In genomic region chr5:59661306-59661705, GRCh38 we compare ENCODE assay signal across 16 cellular contexts.
DNase-seq lines count a peak whose midpoint lies in the region; ATAC-seq and TF ChIP-seq lines count a peak whose summit lies in the region.
"Had no signal": no experiment of that assay in that cellular context is flagged by ENCODE, and none has a peak within 500 bp of the region (broad histone marks: within the 10 kb centered on the region; RNA-seq: fewer than 3 reads in every experiment).

No MANE protein-coding gene starts in this region.

- no peak overlapping the region for H3K27ac Mint-ChIP-seq in T-helper 17 cell
- H3K27ac Mint-ChIP-seq: activated CD4-positive, alpha-beta memory T cell treated with anti-CD3 and anti-CD28 coated beads, Interleukin-2, amount 10 ng/mL, durations not matched to agents 7 days and 5 days; activated T-helper 2 cell treated with anti-CD3 and anti-CD28 coated beads, Interferon-gamma antibody, Interleukin-2, Interleukin-4, amounts not matched to agents 10 μg/mL and 5 μg/mL and 100 μg/mL, durations not matched to agents 14 hours and 24 hours and 36 hours had no signal

- H2AFZ ChIP-seq in MM.1S (ENCODE audit: low read length): peak overlapping the region; percentile 19
- H2AFZ ChIP-seq in parathyroid adenoma: peak overlapping the region; percentile 58

- TF ChIP-seq CTCF in MM.1S (IDR thresholded peaks at IDR 0.05; ENCODE audit: low read length) (no peak), epithelial cell of esophagus (IDR thresholded peaks at IDR 0.05; ENCODE audit: insufficient read depth, low read depth, low read length, missing control alignments) (no peak), parathyroid adenoma (IDR thresholded peaks at IDR 0.05) (no peak), sigmoid colon (IDR thresholded peaks at IDR 0.05) (no peak)

- H3K36me3 ChIP-seq in MM.1S (replicated peaks; ENCODE audit: insufficient read depth, low read length): no peaks in the 10 kb centered on the region
- H3K36me3 ChIP-seq in parathyroid adenoma (ENCODE audit: control insufficient read depth, insufficient read depth, low read length): no peaks in the 10 kb centered on the region
- H3K36me3 ChIP-seq in sigmoid colon: no peaks in the 10 kb centered on the region
- H3K36me3 ChIP-seq: BLaER1, suprapubic skin had no signal

- H3K27me3 Mint-ChIP-seq in T-helper 17 cell: no peaks in the 10 kb centered on the region
- H3K27me3 Mint-ChIP-seq: activated CD4-positive, alpha-beta memory T cell treated with anti-CD3 and anti-CD28 coated beads, Interleukin-2, amount 10 ng/mL, durations not matched to agents 7 days and 5 days had no signal

- peaks cover 36% of the 10 kb centered on the region for H3K4me1 ChIP-seq in MM.1S (ENCODE audit: low read length)
- H3K4me1 ChIP-seq in parathyroid adenoma: no peaks in the 10 kb centered on the region
- peaks cover 0 to 63% (median 45%) of the 10 kb centered on the region in 4 donors for H3K4me1 ChIP-seq in sigmoid colon

- TF ChIP-seq POLR2A in sigmoid colon (IDR thresholded peaks at IDR 0.05): no peak

- no peak for TF ChIP-seq EP300 in sigmoid colon (IDR thresholded peaks at IDR 0.05)

- no peaks in the 10 kb centered on the region for H3K36me3 Mint-ChIP-seq in T-helper 17 cell (ENCODE audit: low read depth)

- peaks cover 18% of the 10 kb centered on the region for H3F3A ChIP-seq in MM.1S (ENCODE audit: insufficient read depth, low read length)

- peak; percentile 78 for DNase-seq in DMS53 (lab: John Stamatoyannopoulos, UW)
- DNase-seq in MM.1S: no peak
- DNase-seq in epithelial cell of esophagus (ENCODE audit: low read depth): peak; percentile 72
- no peak for DNase-seq in NK-92 treated with Interleukin-12 subunit alpha and Interleukin-12 subunit beta, amount 100 ng/mL, for 24 hours (lab: John Stamatoyannopoulos, UW)
- no peak for DNase-seq in ecto neural progenitor cell (ENCODE audit: low spot score)
- DNase-seq in T-helper 17 cell: no peak
- DNase-seq in sigmoid colon: no peak
- DNase-seq: activated CD4-positive, alpha-beta memory T cell treated with anti-CD3 and anti-CD28 coated beads, Interleukin-2, amount 10 ng/mL, durations not matched to agents 7 days and 5 days; aorta; occipital lobe; stimulated activated CD4-positive, alpha-beta T cell treated with anti-CD3 and anti-CD28 coated beads, Interleukin-15, amount 100 ng/mL, for 24 hours had no signal

- no peak for ATAC-seq in T-helper 17 cell

- no peaks in the 10 kb centered on the region for H3K79me2 ChIP-seq in MM.1S (ENCODE audit: low read length)
- H3K79me2 ChIP-seq in parathyroid adenoma: no peaks in the 10 kb centered on the region

- H3K9ac ChIP-seq in MM.1S (ENCODE audit: low read length) (peak overlapping the region; percentile 37), parathyroid adenoma (no peak overlapping the region)
- H3K9ac ChIP-seq: BLaER1 had no signal

- H3K27ac ChIP-seq in MM.1S (ENCODE audit: low read length) (peak overlapping the region; percentile 84), parathyroid adenoma (no peak overlapping the region), sigmoid colon (peak overlapping the region in 1 of 4 donors; percentile 36)
- H3K27ac ChIP-seq: BLaER1, suprapubic skin had no signal

- H3K4me3 ChIP-seq in MM.1S (ENCODE audit: low read length) (peak overlapping the region; percentile 40; the same call in 1 of the 2 replicates), epithelial cell of esophagus (ENCODE audit: low read length) (no peak overlapping the region), parathyroid adenoma (ENCODE audit: low read depth, low read length) (no peak overlapping the region), sigmoid colon (no peak overlapping the region)
- H3K4me3 ChIP-seq: BLaER1, lung, suprapubic skin had no signal

- no peaks in the 10 kb centered on the region for H3K27me3 ChIP-seq in MM.1S (replicated peaks; ENCODE audit: insufficient read depth, low read length)
- H3K27me3 ChIP-seq in parathyroid adenoma (ENCODE audit: control insufficient read depth, insufficient read depth, low read length): no peaks in the 10 kb centered on the region
- no peaks in the 10 kb centered on the region for H3K27me3 ChIP-seq in sigmoid colon
- H3K27me3 ChIP-seq: BLaER1, suprapubic skin had no signal

- H3K9me3 ChIP-seq in MM.1S (replicated peaks; ENCODE audit: insufficient read depth, low read length) (no peaks in the 10 kb centered on the region), parathyroid adenoma (ENCODE audit: control insufficient read depth, low read length) (no peaks in the 10 kb centered on the region), T-helper 17 cell (ENCODE audit: control insufficient read depth, low read length, poor library complexity, severe bottlenecking) (no peaks in the 10 kb centered on the region), sigmoid colon (no peaks in the 10 kb centered on the region)
- H3K9me3 ChIP-seq: BLaER1, suprapubic skin had no signal

- intact Hi-C loops in sigmoid colon (cut with DNase I): no loop called here

- no peak overlapping the region for H3K4me3 Mint-ChIP-seq in T-helper 17 cell
- H3K4me3 Mint-ChIP-seq: activated CD4-positive, alpha-beta memory T cell treated with anti-CD3 and anti-CD28 coated beads, Interleukin-2, amount 10 ng/mL, durations not matched to agents 7 days and 5 days had no signal

- no peaks in the 10 kb centered on the region for H4K20me1 ChIP-seq in MM.1S (ENCODE audit: insufficient read depth, low read length)
- H4K20me1 ChIP-seq: BLaER1 had no signal

- H3K4me2 ChIP-seq in MM.1S (ENCODE audit: low read depth, low read length): peak overlapping the region; percentile 55
- H3K4me2 ChIP-seq in parathyroid adenoma (ENCODE audit: low read length): no peak overlapping the region

- WGBS in sigmoid colon, 2 donors: 90 to 96% methylated on average over 1 of the region's 1 CpG

- H3K9me2 ChIP-seq in MM.1S (replicated peaks; ENCODE audit: insufficient read depth, low read length): no peaks in the 10 kb centered on the region

- H3K4me1 Mint-ChIP-seq in T-helper 17 cell: peaks cover 6% of the 10 kb centered on the region

Comparison
In these comparisons a context has a peak if more than half of its experiments do, and no peak if none do; other contexts are left out.
1. DNase-seq: peak in DMS53 (single experiment) and epithelial cell of esophagus (single experiment); none in MM.1S (single experiment), NK-92 treated with Interleukin-12 subunit alpha and Interleukin-12 subunit beta, amount 100 ng/mL, for 24 hours (single experiment), ecto neural progenitor cell (single experiment), T-helper 17 cell (0 of 3) and sigmoid colon (single experiment).